In genomic region chr10:71302874-71303568, GRCh38 we compare ENCODE assay signal across 9 cellular contexts. TPM values are rescaled to one million over a fixed set of nuclear protein-coding genes. Genes with fewer than 3 reads are reported as not detected.
A peak's percentile ranks its signal among the peaks of the same experiment; 100 is the strongest.
DNase-seq lines count a peak whose midpoint lies in the region; ATAC-seq and TF ChIP-seq lines count a peak whose summit lies in the region.
"Had no signal": no experiment of that assay in that cellular context is flagged by ENCODE, and none has a peak within 500 bp of the region (broad histone marks: within the 10 kb centered on the region; RNA-seq: fewer than 3 reads in every experiment).

No MANE protein-coding gene starts in this region.

- no peaks in the 10 kb centered on the region for H3K36me3 ChIP-seq in uterus
- H3K36me3 ChIP-seq: thoracic aorta had no signal

- intact Hi-C loops in uterus (cut with DNase I; ENCODE audit: low total_unique reads) = loop anchor here (5.0 kb wide), 1 partner anchor 319 kb away; no protein-coding TSS in a partner anchor

- TF ChIP-seq POLR2A in uterus (IDR thresholded peaks at IDR 0.05) = no peak

- H3K27ac ChIP-seq in uterus = no peak overlapping the region
- H3K27ac ChIP-seq: thoracic aorta had no signal

- DNase-seq in Ammon's horn (ENCODE audit: low spot score) (peak; percentile 60), GM20000 (ENCODE audit: low spot score) (peak; percentile 63), NCI-H446 treated with DMSO at 0.1 percent for 48 hours (lab: John Stamatoyannopoulos, UW) (peak; percentile 17), astrocyte of the cerebellum (ENCODE audit: low read depth) (peak; percentile 49), iris pigment epithelial cell (ENCODE audit: low read depth) (peak; percentile 68), uterus (no peak)

- H3K4me1 ChIP-seq in uterus = no peaks in the 10 kb centered on the region

- peak; percentile 49 for TF ChIP-seq CTCF in GM20000 (IDR thresholded peaks at IDR 0.05; ENCODE audit: extremely low read depth, missing control alignments)
- peak; percentile 63 for TF ChIP-seq CTCF in astrocyte of the cerebellum (IDR thresholded peaks at IDR 0.05; ENCODE audit: low read depth, low read length, missing control alignments)
- peak; percentile 48 to 52 (median 51) for TF ChIP-seq CTCF in uterus (IDR thresholded peaks at IDR 0.05)

- H3K9me3 ChIP-seq in uterus = no peaks in the 10 kb centered on the region
- H3K9me3 ChIP-seq: thoracic aorta had no signal

- no peaks in the 10 kb centered on the region for H3K27me3 ChIP-seq in uterus

- no peak for ATAC-seq in HG02852 (IDR thresholded peaks at IDR 0.05; ENCODE audit: unreplicated experiment)
- no peak for ATAC-seq in HG03457 (IDR thresholded peaks at IDR 0.05; ENCODE audit: unreplicated experiment)

- no peak overlapping the region for H3K4me3 ChIP-seq in astrocyte of the cerebellum (ENCODE audit: low read depth, low read length)
- H3K4me3 ChIP-seq in uterus = no peak overlapping the region
- H3K4me3 ChIP-seq: thoracic aorta had no signal

- in situ Hi-C loops in astrocyte of the cerebellum (cut with HindIII; ENCODE audit: low sequenced_read_pairs) = no loop called here

RNA-seq across cellular contexts. Expression of gene SLC29A3, which starts 16.0 kb away (rescaled TPM):
- total RNA-seq in uterus = 10 to 100 TPM in 1 of 4 donors, 1 to 10 TPM in 3; 1.0 to 13.8 (median 5.5) TPM

Comparison
In these comparisons a context has a peak if more than half of its experiments do, and no peak if none do; other contexts are left out.
1. DNase-seq: peak in Ammon's horn (single experiment), GM20000 (single experiment), NCI-H446 treated with DMSO at 0.1 percent for 48 hours (single experiment), astrocyte of the cerebellum (single experiment) and iris pigment epithelial cell (single experiment); none in uterus (0 of 2).
2. Peak in every context shown above with its lines, with median percentiles within 50 percentile points of each other: CTCF ChIP-seq.